ENCODE assay signal across 22 cellular contexts in the genomic region with DNA sequence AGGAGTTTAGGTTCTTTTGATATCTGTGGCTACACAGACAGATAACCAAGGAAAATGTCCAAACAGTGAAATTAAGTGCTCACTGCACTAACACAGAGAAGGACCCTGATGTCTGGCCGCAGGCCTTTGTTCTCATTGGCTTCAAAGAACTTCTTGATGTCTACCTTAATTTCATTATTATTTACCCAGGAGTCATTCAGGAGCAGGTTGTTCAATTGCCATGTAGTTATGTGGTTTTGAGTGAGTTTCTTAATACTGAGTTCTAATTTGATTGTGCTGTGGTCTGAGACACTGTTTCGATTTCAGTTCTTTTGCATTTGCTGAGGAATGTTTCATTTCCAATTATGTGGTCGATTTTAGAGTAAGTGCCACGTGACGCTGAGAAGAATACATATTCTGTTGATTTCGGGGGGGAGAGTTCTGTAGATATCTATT. TPM values are rescaled to one million over a fixed set of nuclear protein-coding genes. Genes with fewer than 3 reads are reported as not detected.
A peak's percentile ranks its signal among the peaks of the same experiment; 100 is the strongest.
DNase-seq lines count a peak whose midpoint lies in the region; ATAC-seq and TF ChIP-seq lines count a peak whose summit lies in the region.
"Had no signal": no experiment of that assay in that cellular context is flagged by ENCODE, and none has a peak within 500 bp of the region (broad histone marks: within the 10 kb centered on the region; RNA-seq: fewer than 3 reads in every experiment).

No MANE protein-coding gene starts in this region.

- no peak overlapping the region for H4K91ac ChIP-seq in neuronal stem cell (ENCODE audit: low read depth, low read length, poor library complexity)

- peak overlapping the region; percentile 13 for H3K27ac Mint-ChIP-seq in activated T-cell treated with anti-CD3 and anti-CD28 coated beads, Interleukin-2, amount 50 U/mL, for 24 hours
- peak overlapping the region; percentile 78 for H3K27ac Mint-ChIP-seq in mesothelial cell of epicardium
- H3K27ac Mint-ChIP-seq: CD8-positive, alpha-beta T cell; GM23338 had no signal

- no peak overlapping the region for H2BK15ac ChIP-seq in neuronal stem cell (ENCODE audit: low read length)

- no peak overlapping the region for H3K4me3 ChIP-seq in neuronal stem cell (ENCODE audit: low read length in 2 of 2)
- H3K4me3 ChIP-seq: cardiac muscle cell, esophagus muscularis mucosa, GM23338, heart right ventricle, PC-9, vagina had no signal

- H3K23ac ChIP-seq in neuronal stem cell (ENCODE audit: low read depth, low read length, poor library complexity): no peak overlapping the region

- no peaks in the 10 kb centered on the region for H3K9me3 Mint-ChIP-seq in activated T-cell treated with anti-CD3 and anti-CD28 coated beads, Interleukin-2, amount 50 U/mL, for 24 hours
- no peaks in the 10 kb centered on the region for H3K9me3 Mint-ChIP-seq in mesothelial cell of epicardium
- H3K9me3 Mint-ChIP-seq: CD8-positive, alpha-beta T cell; GM23338 had no signal

- ATAC-seq in GM19324 (IDR thresholded peaks at IDR 0.05; ENCODE audit: low FRiP score, unreplicated experiment): peak; percentile 62
- ATAC-seq: CD8-positive, alpha-beta T cell; GM23338; heart right ventricle had no signal

- H3K27me3 ChIP-seq in neuronal stem cell (ENCODE audit: control insufficient read depth in 3 of 3, insufficient read depth in 3 of 3, low read depth in 1 of 3, low read length in 3 of 3): no peaks in the 10 kb centered on the region
- H3K27me3 ChIP-seq: cardiac muscle cell, esophagus muscularis mucosa, heart right ventricle, vagina had no signal

- H3K9ac ChIP-seq in neuronal stem cell (ENCODE audit: low read depth, low read length, poor library complexity): no peak overlapping the region

- DNase-seq in activated T-cell treated with anti-CD3 and anti-CD28 coated beads, Interleukin-2, amount 50 U/mL, for 24 hours: no peak
- no peak for DNase-seq in activated T-cell treated with anti-CD3 and anti-CD28 coated beads, Interleukin-2, amount 50 U/mL, for 1 hour
- DNase-seq in MV-4-11 (lab: John Stamatoyannopoulos, UW) (peak; percentile 43), mesothelial cell of epicardium (ENCODE audit: low spot score in 2 of 2, unreplicated experiment in 2 of 2) (no peak), NCI-H128 (lab: John Stamatoyannopoulos, UW; ENCODE audit: unreplicated experiment) (no peak), neuronal stem cell (ENCODE audit: low spot score) (no peak), A172 (ENCODE audit: low spot score) (no peak)
- DNase-seq: ACHN; CD8-positive, alpha-beta T cell; heart right ventricle; KBM-7; NCI-H1092; NCI-H2171; NCI-H748 treated with DMSO at 0.1 percent for 48 hours; PC-9; retina; WERI-Rb-1 had no signal

- H2AK5ac ChIP-seq in neuronal stem cell (ENCODE audit: low read depth, low read length): no peak overlapping the region

- no peaks in the 10 kb centered on the region for H3K9me3 ChIP-seq in neuronal stem cell (replicated peaks in 1 of 2; ENCODE audit: control insufficient read depth in 2 of 2, insufficient read depth in 1 of 2, low read depth in 1 of 2, low read length in 2 of 2)
- H3K9me3 ChIP-seq: esophagus muscularis mucosa, heart right ventricle, vagina had no signal

- no peak overlapping the region for H3K27ac ChIP-seq in neuronal stem cell (replicated peaks; ENCODE audit: low read length)
- H3K27ac ChIP-seq: cardiac muscle cell, PC-9, vagina, WERI-Rb-1 had no signal

- no CpG with 5 or more reads among the region's 6 CpGs for WGBS in neuronal stem cell (ENCODE audit: extremely low coverage in 2 of 2, insufficient read length in 2 of 2, insufficient replicate concordance in 1 of 2), 2 donors

- no peak overlapping the region for H3K14ac ChIP-seq in neuronal stem cell (ENCODE audit: low read length)

- no peak overlapping the region for H2AFZ ChIP-seq in neuronal stem cell (ENCODE audit: low read length)
- H2AFZ ChIP-seq: PC-9 had no signal

- H2BK12ac ChIP-seq in neuronal stem cell (ENCODE audit: low read length): no peak overlapping the region

- H2BK5ac ChIP-seq in neuronal stem cell (ENCODE audit: low read length): no peak overlapping the region

- no peaks in the 10 kb centered on the region for H3K4me1 ChIP-seq in neuronal stem cell (ENCODE audit: control insufficient read depth in 2 of 2, insufficient read depth in 1 of 2, low read depth in 1 of 2, low read length in 2 of 2)
- H3K4me1 ChIP-seq: vagina had no signal

- no peak for TF ChIP-seq CTCF in mesothelial cell of epicardium (IDR thresholded peaks at IDR 0.05; ENCODE audit: unreplicated experiment)

- no peak overlapping the region for H3K4me2 ChIP-seq in neuronal stem cell (ENCODE audit: insufficient read depth, low read length, poor library complexity, severe bottlenecking)
- H3K4me2 ChIP-seq: GM23338, PC-9 had no signal

- no peak overlapping the region for H3K18ac ChIP-seq in neuronal stem cell (ENCODE audit: low read length)

- no peak overlapping the region for H2BK120ac ChIP-seq in neuronal stem cell (ENCODE audit: low read depth, low read length)

- no peaks in the 10 kb centered on the region for H3K36me3 Mint-ChIP-seq in activated T-cell treated with anti-CD3 and anti-CD28 coated beads, Interleukin-2, amount 50 U/mL, for 24 hours (ENCODE audit: low read depth)
- no peaks in the 10 kb centered on the region for H3K36me3 Mint-ChIP-seq in mesothelial cell of epicardium
- H3K36me3 Mint-ChIP-seq: CD8-positive, alpha-beta T cell had no signal

- H3K36me3 ChIP-seq in neuronal stem cell (replicated peaks in 1 of 2; ENCODE audit: control insufficient read depth in 2 of 2, insufficient read depth in 2 of 2, low read length in 2 of 2): no peaks in the 10 kb centered on the region
- H3K36me3 ChIP-seq: cardiac muscle cell, esophagus muscularis mucosa, heart right ventricle, vagina, WERI-Rb-1 had no signal

- H4K8ac ChIP-seq in neuronal stem cell (ENCODE audit: low read depth, low read length): no peak overlapping the region

- H3K79me1 ChIP-seq in neuronal stem cell (ENCODE audit: low read depth, low read length): no peaks in the 10 kb centered on the region

- no peak overlapping the region for H3K4ac ChIP-seq in neuronal stem cell (ENCODE audit: low read length)

- no peak overlapping the region for H3K4me3 Mint-ChIP-seq in activated T-cell treated with anti-CD3 and anti-CD28 coated beads, Interleukin-2, amount 50 U/mL, for 24 hours
- no peak overlapping the region for H3K4me3 Mint-ChIP-seq in mesothelial cell of epicardium
- H3K4me3 Mint-ChIP-seq: CD8-positive, alpha-beta T cell; GM23338 had no signal

- H3K4me1 Mint-ChIP-seq in activated T-cell treated with anti-CD3 and anti-CD28 coated beads, Interleukin-2, amount 50 U/mL, for 24 hours (ENCODE audit: low read depth): peaks cover 28% of the 10 kb centered on the region
- peaks cover 32% of the 10 kb centered on the region for H3K4me1 Mint-ChIP-seq in mesothelial cell of epicardium

- H3K27me3 Mint-ChIP-seq in activated T-cell treated with anti-CD3 and anti-CD28 coated beads, Interleukin-2, amount 50 U/mL, for 24 hours: no peaks in the 10 kb centered on the region
- H3K27me3 Mint-ChIP-seq in mesothelial cell of epicardium (ENCODE audit: low read depth): no peaks in the 10 kb centered on the region

RNA-seq across cellular contexts. Expression of a gene that starts 15.2 kb away (rescaled TPM):
- 67.6 to 71.6 TPM (median 67.8 TPM) in 3 replicates for total RNA-seq in mesothelial cell of epicardium
- polyA plus RNA-seq in neuronal stem cell (2013, experiment 1 of 2): 11.2 TPM
- 11.6 TPM for polyA plus RNA-seq in neuronal stem cell (2013, experiment 2 of 2)
- total RNA-seq in A172 (2014; rRNA removed; shearing (Covaris generic)): 96.9 and 104 TPM in 2 replicates
